In the genomic region with DNA sequence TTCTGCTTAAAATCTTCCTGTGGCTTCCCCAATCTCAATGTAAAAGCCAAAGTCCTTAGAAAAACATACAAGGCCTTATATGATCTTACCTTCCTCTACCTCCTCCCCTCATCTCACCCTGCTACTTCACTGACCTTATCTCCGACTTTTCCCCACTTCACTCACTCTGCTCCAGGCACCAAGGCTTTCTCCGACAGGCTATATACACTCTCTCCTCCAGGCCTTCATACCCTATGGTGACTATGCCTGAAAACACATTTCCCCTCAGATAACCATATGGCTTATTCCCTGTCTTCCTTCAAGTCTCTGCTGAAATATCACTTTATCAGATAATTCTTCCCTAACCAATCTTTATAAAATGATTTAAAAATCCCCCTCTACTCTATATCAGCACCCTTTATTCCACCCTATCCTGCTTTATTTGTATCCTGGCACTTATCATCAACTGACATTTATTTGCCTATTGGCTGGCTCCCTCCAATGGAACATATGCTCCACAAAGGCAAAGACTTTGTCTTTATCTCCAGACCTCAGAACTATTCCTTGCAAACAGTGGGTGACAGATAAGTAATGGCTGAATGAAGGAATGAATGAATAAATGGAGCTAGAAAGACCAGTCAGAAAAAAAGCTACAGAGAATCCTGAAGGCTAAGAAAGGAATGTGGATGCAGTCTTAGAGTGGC, we compare ENCODE assay signal across 1 cellular context.
TF ChIP-seq lines count a peak whose summit lies in the region.

No MANE protein-coding gene starts in this region.

TF ChIP-seq in K562, 482 proteins besides CTCF, POLR2A, EP300 and RAD21 (continued from another document):
- TF ChIP-seq, protein P1, sequence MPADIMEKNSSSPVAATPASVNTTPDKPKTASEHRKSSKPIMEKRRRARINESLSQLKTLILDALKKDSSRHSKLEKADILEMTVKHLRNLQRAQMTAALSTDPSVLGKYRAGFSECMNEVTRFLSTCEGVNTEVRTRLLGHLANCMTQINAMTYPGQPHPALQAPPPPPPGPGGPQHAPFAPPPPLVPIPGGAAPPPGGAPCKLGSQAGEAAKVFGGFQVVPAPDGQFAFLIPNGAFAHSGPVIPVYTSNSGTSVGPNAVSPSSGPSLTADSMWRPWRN (IDR thresholded peaks at IDR 0.05; ENCODE audit: low read depth): no peak
- TF ChIP-seq MXI1 (IDR thresholded peaks at IDR 0.05; ENCODE audit: low read depth, low read length) (no peak), PRDM10 (IDR thresholded peaks at IDR 0.05; ENCODE audit: partially characterized antibody) (no peak), MCM3 (IDR thresholded peaks at IDR 0.05) (no peak), MAFF (IDR thresholded peaks at IDR 0.05; ENCODE audit: low read length) (no peak), DMBX1 (CRISPR knock-in tag; IDR thresholded peaks at IDR 0.05; ENCODE audit: borderline replicate concordance) (no peak), CEBPB (tag; IDR thresholded peaks at IDR 0.05) (no peak), ZNF77 (CRISPR knock-in tag; IDR thresholded peaks at IDR 0.05) (no peak), TCF3 (CRISPR knock-in tag; IDR thresholded peaks at IDR 0.05) (peak; percentile 71), MCM5 (IDR thresholded peaks at IDR 0.05; ENCODE audit: low read depth) (no peak), JUNB (CRISPR knock-in tag; conservative IDR thresholded peaks at IDR 0.05) (no peak), SLC30A9 (CRISPR knock-in tag; IDR thresholded peaks at IDR 0.05) (no peak), ZNF445 (CRISPR knock-in tag; IDR thresholded peaks at IDR 0.05; ENCODE audit: low read depth) (no peak), DPF2 (IDR thresholded peaks at IDR 0.05) (peak; percentile 59), EGR1 (conservative IDR thresholded peaks at IDR 0.05) (no peak), ZNF212 (CRISPR knock-in tag; IDR thresholded peaks at IDR 0.05) (no peak), GABPA (tag; conservative IDR thresholded peaks at IDR 0.05; ENCODE audit: low read depth) (no peak), PKNOX1 (IDR thresholded peaks at IDR 0.05) (0 out of 2 replicates have a peak, but pooled peaks have one; percentile 4), ZNF609 (CRISPR knock-in tag; IDR thresholded peaks at IDR 0.05; ENCODE audit: borderline replicate concordance) (no peak), THAP7 (CRISPR knock-in tag; IDR thresholded peaks at IDR 0.05) (no peak), FOSL1 (tag; conservative IDR thresholded peaks at IDR 0.05) (no peak)
- TF ChIP-seq, protein P2, sequence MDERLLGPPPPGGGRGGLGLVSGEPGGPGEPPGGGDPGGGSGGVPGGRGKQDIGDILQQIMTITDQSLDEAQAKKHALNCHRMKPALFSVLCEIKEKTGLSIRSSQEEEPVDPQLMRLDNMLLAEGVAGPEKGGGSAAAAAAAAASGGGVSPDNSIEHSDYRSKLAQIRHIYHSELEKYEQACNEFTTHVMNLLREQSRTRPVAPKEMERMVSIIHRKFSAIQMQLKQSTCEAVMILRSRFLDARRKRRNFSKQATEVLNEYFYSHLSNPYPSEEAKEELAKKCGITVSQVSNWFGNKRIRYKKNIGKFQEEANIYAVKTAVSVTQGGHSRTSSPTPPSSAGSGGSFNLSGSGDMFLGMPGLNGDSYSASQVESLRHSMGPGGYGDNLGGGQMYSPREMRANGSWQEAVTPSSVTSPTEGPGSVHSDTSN (CRISPR knock-in tag; IDR thresholded peaks at IDR 0.05; ENCODE audit: low read depth): no peak
- TF ChIP-seq, protein P2 (tag; conservative IDR thresholded peaks at IDR 0.05; ENCODE audit: low read depth): no peak
